12 cellular contexts compared by ENCODE assay signal in genomic region chr20:39429716-39430115, GRCh38.
DNase-seq lines count a peak whose midpoint lies in the region; ATAC-seq and TF ChIP-seq lines count a peak whose summit lies in the region.
"Had no signal": no experiment of that assay in that cellular context is flagged by ENCODE, and none has a peak within 500 bp of the region (broad histone marks: within the 10 kb centered on the region; RNA-seq: fewer than 3 reads in every experiment).

No MANE protein-coding gene starts in this region.

- H3K9me3 ChIP-seq in mammary epithelial cell (replicated peaks; ENCODE audit: insufficient read depth, low read length) (peaks cover 10% of the 10 kb centered on the region), PC-3 (ENCODE audit: low read length) (peaks cover 22% of the 10 kb centered on the region), right cardiac atrium (ENCODE audit: control insufficient read depth, low read length) (no peaks in the 10 kb centered on the region), upper lobe of right lung (no peaks in the 10 kb centered on the region)

- POLR2A ChIA-PET in PC-3 (lab: Charles Lee; ENCODE audit: unreplicated experiment): no interaction called here

- WGBS in mammary epithelial cell (ENCODE audit: low coverage, missing lambda C conversion rate): 63% methylated on average over 1 of the region's 1 CpG
- 59% methylated on average over 1 of the region's 1 CpG for WGBS in right cardiac atrium

- H3K9ac ChIP-seq in mammary epithelial cell (ENCODE audit: insufficient read depth, low read length) (no peak overlapping the region), PC-3 (ENCODE audit: low read length) (no peak overlapping the region)

- ATAC-seq in PC-3: no peak
- ATAC-seq in right cardiac atrium: peak in 1 of 2 donors; percentile 66
- no peak for ATAC-seq in upper lobe of right lung
- ATAC-seq in HG03159 (IDR thresholded peaks at IDR 0.05; ENCODE audit: unreplicated experiment): no peak
- ATAC-seq: CD8-positive, alpha-beta T cell had no signal

- BruUV-seq in mammary epithelial cell (replicated peaks; lab: Mats Ljungman, UMichigan): no TSS peak
- BruUV-seq in PC-3 (replicated peaks; lab: Mats Ljungman, UMichigan): no TSS peak

- H3K4me3 ChIP-seq in mammary epithelial cell (replicated peaks in 1 of 3; ENCODE audit: insufficient read depth in 1 of 3, low read depth in 2 of 3, low read length in 3 of 3) (no peak overlapping the region), PC-3 (ENCODE audit: low read length) (no peak overlapping the region), right cardiac atrium (ENCODE audit: low read length) (no peak overlapping the region), upper lobe of right lung (no peak overlapping the region)

- peak in 1 of 2 donors; percentile 30 for TF ChIP-seq CTCF in mammary epithelial cell (conservative IDR thresholded peaks at IDR 0.05 in 1 of 2, IDR thresholded peaks at IDR 0.05 in 1 of 2; ENCODE audit: extremely low read depth in 1 of 2, insufficient read depth in 1 of 2, low read depth in 1 of 2, low read length in 2 of 2)
- TF ChIP-seq CTCF in PC-3 (conservative IDR thresholded peaks at IDR 0.05; ENCODE audit: low read depth, low read length): no peak; the same call in 1 of the 2 replicates
- peak; percentile 29 for TF ChIP-seq CTCF in upper lobe of right lung (IDR thresholded peaks at IDR 0.05)

- H3F3A ChIP-seq in PC-3 (ENCODE audit: low read length, unreplicated experiment): no peaks in the 10 kb centered on the region

- H3K27ac ChIP-seq in mammary epithelial cell (ENCODE audit: insufficient read depth, low read depth, low read length) (no peak overlapping the region), PC-3 (ENCODE audit: low read length) (no peak overlapping the region), right cardiac atrium (ENCODE audit: low read length) (no peak overlapping the region), upper lobe of right lung (no peak overlapping the region)

- no peaks in the 10 kb centered on the region for H3K36me3 ChIP-seq in mammary epithelial cell (ENCODE audit: insufficient read depth, low read length)
- H3K36me3 ChIP-seq in PC-3 (ENCODE audit: low read depth, low read length): no peaks in the 10 kb centered on the region
- no peaks in the 10 kb centered on the region for H3K36me3 ChIP-seq in upper lobe of right lung

- in situ Hi-C loops in T47D (cut with HindIII; ENCODE audit: low pct_unique_long_range_greater_than_20kb, low sequenced_read_pairs) (no loop called here), mammary epithelial cell (cut with MboI; ENCODE audit: low sequenced_read_pairs in 2 of 2) (no loop called here)

- H3K79me2 ChIP-seq in mammary epithelial cell (ENCODE audit: insufficient read depth, low read length) (no peaks in the 10 kb centered on the region), PC-3 (ENCODE audit: low read length) (no peaks in the 10 kb centered on the region)

- no peaks in the 10 kb centered on the region for H3K9me2 ChIP-seq in PC-3 (replicated peaks; ENCODE audit: low read length)

- dilution Hi-C loops in mammary epithelial cell (cut with HindIII; ENCODE audit: low sequenced_read_pairs): no loop called here

- CTCF ChIA-PET in mammary epithelial cell (lab: Charles Lee; ENCODE audit: low non-redundant PET): interaction anchor here (0.7 kb wide), 1 partner anchor 1118 kb away, joined by 3 read pairs; no protein-coding TSS in a partner anchor
- CTCF ChIA-PET in PC-3 (lab: Charles Lee): no interaction called here

- H4K20me1 ChIP-seq in mammary epithelial cell (ENCODE audit: insufficient read depth, low read length) (no peaks in the 10 kb centered on the region), PC-3 (ENCODE audit: low read length) (no peaks in the 10 kb centered on the region)

- no peaks in the 10 kb centered on the region for H3K27me3 ChIP-seq in mammary epithelial cell (ENCODE audit: insufficient read depth, low read length)
- H3K27me3 ChIP-seq in PC-3 (ENCODE audit: low read length): no peaks in the 10 kb centered on the region
- no peaks in the 10 kb centered on the region for H3K27me3 ChIP-seq in right cardiac atrium (ENCODE audit: control insufficient read depth, insufficient read depth)
- no peaks in the 10 kb centered on the region for H3K27me3 ChIP-seq in upper lobe of right lung

- intact Hi-C loops in mammary epithelial cell (cut with micrococcal nuclease) (loop anchor here (1.0 to 10.0 kb wide), 3 partner anchors 165 to 445 kb away; no protein-coding TSS in a partner anchor), PC-3 (cut with micrococcal nuclease) (no loop called here), right cardiac atrium (cut with DNase I) (loop anchor here in 1 of 4 donors (5.0 kb wide), 1 partner anchor 162 kb away; no protein-coding TSS in a partner anchor), upper lobe of right lung (cut with DNase I) (no loop called here)

- DNase-seq in T47D (ENCODE audit: low read depth in 1 of 2, low spot score in 1 of 2): peak; percentile 12 to 24
- DNase-seq in mammary epithelial cell: no peak
- DNase-seq in PC-3: peak; percentile 5
- DNase-seq in right cardiac atrium: peak in 2 of 3 donors; percentile 14 to 38
- DNase-seq in upper lobe of right lung: no peak
- no peak for DNase-seq in NCI-H1436 (lab: John Stamatoyannopoulos, UW)
- no peak for DNase-seq in LoVo (ENCODE audit: low spot score)
- DNase-seq: activated T-cell treated with anti-CD3 and anti-CD28 coated beads, Interleukin-2, amount 50 U/mL, for 24 hours; CD8-positive, alpha-beta T cell; MM.1S; nucleus accumbens had no signal

- H3K4me2 ChIP-seq in mammary epithelial cell (ENCODE audit: insufficient read depth, low read depth, low read length) (no peak overlapping the region), PC-3 (ENCODE audit: low read length) (no peak overlapping the region)

- H3K4me1 ChIP-seq in mammary epithelial cell (ENCODE audit: insufficient read depth, low read length) (no peaks in the 10 kb centered on the region), PC-3 (ENCODE audit: insufficient read depth, low read length) (no peaks in the 10 kb centered on the region), right cardiac atrium (ENCODE audit: control insufficient read depth, insufficient read depth, low read length) (no peaks in the 10 kb centered on the region), upper lobe of right lung (no peaks in the 10 kb centered on the region)

- no peak overlapping the region for H2AFZ ChIP-seq in mammary epithelial cell (ENCODE audit: low read depth, low read length)
- no peak overlapping the region for H2AFZ ChIP-seq in PC-3 (ENCODE audit: low read length)

Comparison
In these comparisons a context has a peak if more than half of its experiments do, and no peak if none do; other contexts are left out.
1. DNase-seq: peak in T47D (2 of 2), PC-3 (single experiment) and right cardiac atrium (2 of 3); none in mammary epithelial cell (single experiment), upper lobe of right lung (single experiment), NCI-H1436 (single experiment) and LoVo (single experiment).